Comparison of ENCODE assay signal across 16 cellular contexts in the genomic region with DNA sequence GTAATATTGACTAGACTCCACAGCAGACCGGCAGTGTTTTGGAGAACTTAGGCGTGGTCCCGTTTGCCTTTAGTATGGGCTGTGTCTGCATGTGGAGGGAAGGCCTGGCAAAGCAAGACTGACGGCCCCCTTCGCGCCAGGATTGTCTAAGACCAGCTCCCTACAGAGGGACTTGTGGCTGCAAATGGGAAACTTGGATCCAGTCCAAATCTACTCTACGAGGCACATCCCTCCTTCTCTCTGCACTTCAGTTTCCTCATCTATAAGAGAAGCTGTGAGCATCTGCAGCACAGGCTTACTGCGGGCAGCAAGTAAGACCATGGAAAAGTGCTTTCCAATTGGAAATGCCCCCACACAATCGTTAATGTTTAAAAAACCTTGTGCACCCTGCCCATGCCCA.
DNase-seq lines count a peak whose midpoint lies in the region; TF ChIP-seq lines count a peak whose summit lies in the region.
"Had no signal": no experiment of that assay in that cellular context is flagged by ENCODE, and none has a peak within 500 bp of the region (broad histone marks: within the 10 kb centered on the region; RNA-seq: fewer than 3 reads in every experiment).

No MANE protein-coding gene starts in this region.

- H3K27ac ChIP-seq in SK-N-MC (no peak overlapping the region), brain microvascular endothelial cell (no peak overlapping the region)
- H3K27ac ChIP-seq: C4-2B had no signal

- peak; percentile 11 for DNase-seq in NCI-H748 (lab: John Stamatoyannopoulos, UW; ENCODE audit: unreplicated experiment)
- no peak for DNase-seq in NCI-H748 treated with DMSO at 0.1 percent for 48 hours (lab: John Stamatoyannopoulos, UW)
- DNase-seq in DMS79 treated with DMSO at 0.1 percent for 48 hours (lab: John Stamatoyannopoulos, UW) = peak; percentile 93
- peak; percentile 16 for DNase-seq in SK-N-MC (ENCODE audit: low read depth, low spot score)
- DNase-seq in brain microvascular endothelial cell = no peak
- DNase-seq in Ammon's horn (ENCODE audit: low spot score) = no peak
- DNase-seq in progenitor cell of endocrine pancreas (ENCODE audit: low spot score, unreplicated experiment) = no peak
- DNase-seq: 8988T; ACHN; CD4-positive, alpha-beta memory T cell; DND-41; GDM1; HCEC 1CT; KBM-7 had no signal

- no peaks in the 10 kb centered on the region for H3K27me3 ChIP-seq in brain microvascular endothelial cell (replicated peaks)

- H3K9me3 Mint-ChIP-seq in progenitor cell of endocrine pancreas (ENCODE audit: low read depth) = no peaks in the 10 kb centered on the region
- H3K9me3 Mint-ChIP-seq: CD4-positive, alpha-beta memory T cell had no signal

- no peaks in the 10 kb centered on the region for H3K9me3 ChIP-seq in SK-N-MC (ENCODE audit: low read depth, low read length)

- no peak overlapping the region for H3K4me3 ChIP-seq in SK-N-MC
- H3K4me3 ChIP-seq in brain microvascular endothelial cell (ENCODE audit: low read depth, low read length) = no peak overlapping the region

- H3K4me1 Mint-ChIP-seq in progenitor cell of endocrine pancreas (ENCODE audit: low read depth) = peaks cover 12% of the 10 kb centered on the region

- H3K36me3 Mint-ChIP-seq in progenitor cell of endocrine pancreas (ENCODE audit: insufficient read depth) = no peaks in the 10 kb centered on the region
- H3K36me3 Mint-ChIP-seq: CD4-positive, alpha-beta memory T cell had no signal

- peaks cover 17% of the 10 kb centered on the region for H3K27me3 Mint-ChIP-seq in progenitor cell of endocrine pancreas
- H3K27me3 Mint-ChIP-seq: B cell had no signal

- H3K36me3 ChIP-seq in SK-N-MC (ENCODE audit: insufficient read depth, low read length) (no peaks in the 10 kb centered on the region), brain microvascular endothelial cell (replicated peaks) (no peaks in the 10 kb centered on the region)

- no peak for TF ChIP-seq CTCF in brain microvascular endothelial cell (IDR thresholded peaks at IDR 0.05; ENCODE audit: low read depth, low read length, missing control alignments)
- no peak for TF ChIP-seq CTCF in progenitor cell of endocrine pancreas (IDR thresholded peaks at IDR 0.05; ENCODE audit: unreplicated experiment)

- in situ Hi-C loops in brain microvascular endothelial cell (cut with HindIII; ENCODE audit: low pct_ligation_motif_present, low sequenced_read_pairs) = no loop called here

- no peak overlapping the region for H3K27ac Mint-ChIP-seq in progenitor cell of endocrine pancreas
- H3K27ac Mint-ChIP-seq: B cell; CD4-positive, alpha-beta memory T cell had no signal

- no peak overlapping the region for H3K9ac ChIP-seq in SK-N-MC (ENCODE audit: insufficient read length)

- H3K4me3 Mint-ChIP-seq in progenitor cell of endocrine pancreas (ENCODE audit: low read depth) = no peak overlapping the region
- H3K4me3 Mint-ChIP-seq: B cell had no signal

Comparison
In these comparisons a context has a peak if more than half of its experiments do, and no peak if none do; other contexts are left out.
1. DNase-seq: peak in NCI-H748 (single experiment), DMS79 treated with DMSO at 0.1 percent for 48 hours (single experiment) and SK-N-MC (single experiment); none in NCI-H748 treated with DMSO at 0.1 percent for 48 hours (single experiment), brain microvascular endothelial cell (single experiment), Ammon's horn (single experiment) and progenitor cell of endocrine pancreas (single experiment).